In the genomic region with DNA sequence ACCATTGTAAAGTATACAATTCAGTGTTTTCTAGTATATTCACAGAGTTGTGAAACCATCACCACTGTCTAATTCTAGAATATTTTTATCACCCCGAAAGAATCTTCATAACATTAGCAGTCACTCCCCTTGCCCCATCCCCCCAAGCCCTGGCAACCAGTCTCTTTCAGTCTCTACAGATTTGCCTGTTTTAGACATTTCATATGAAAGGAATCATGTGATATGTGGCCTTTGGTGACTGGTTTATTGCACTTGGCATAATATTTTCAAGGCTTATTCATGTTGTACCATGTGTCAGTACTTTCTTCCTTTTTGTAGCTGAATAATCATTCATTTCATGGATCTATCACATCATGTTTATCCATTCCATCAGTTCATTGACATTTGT, we compare ENCODE assay signal across 24 cellular contexts.
DNase-seq lines count a peak whose midpoint lies in the region; ATAC-seq, FAIRE-seq and TF ChIP-seq lines count a peak whose summit lies in the region.
"Had no signal": no experiment of that assay in that cellular context is flagged by ENCODE, and none has a peak within 500 bp of the region (broad histone marks: within the 10 kb centered on the region; RNA-seq: fewer than 3 reads in every experiment).

No MANE protein-coding gene starts in this region.

- CTCF ChIA-PET in A549 (lab: Yijun Ruan, JAX) = no interaction called here
- CTCF ChIA-PET in HepG2 (lab: Yijun Ruan, JAX; ENCODE audit: low intra/inter-chr PET ratio, low total read pairs) = no interaction called here

- DNase-seq in A549 (ENCODE audit: low read depth in 1 of 2, low spot score in 1 of 2) (no peak), amniotic epithelial cell (ENCODE audit: low read depth) (peak; percentile 32), fibroblast of peridontal ligament (ENCODE audit: extremely low read depth) (peak; percentile 21), osteoblast (ENCODE audit: insufficient read length, low spot score, missing footprints) (no peak), GM13976 (ENCODE audit: low spot score) (no peak), HepG2 (ENCODE audit: low spot score) (no peak), NCI-H146 treated with DMSO at 0.1 percent for 48 hours (lab: John Stamatoyannopoulos, UW; ENCODE audit: unreplicated experiment) (no peak)
- DNase-seq: 8988T; CD4-positive, CD25-positive, alpha-beta regulatory T cell; HCEC 1CT; NCI-H1048; NCI-H1417; NCI-H187; NCI-H2081 treated with DMSO at 0.1 percent for 48 hours; NCI-H2171; NCI-H510A; NCI-H69; Right ventricle myocardium superior; RPMI8226 had no signal

- no peak for ATAC-seq in A549
- ATAC-seq in HepG2 = no peak

- BruUV-seq in HepG2 (replicated peaks; lab: Mats Ljungman, UMichigan) = no TSS peak

- TF ChIP-seq POLR2A in A549 (IDR thresholded peaks at IDR 0.05; ENCODE audit: low read length) (no peak), HepG2 (IDR thresholded peaks at IDR 0.05; ENCODE audit: insufficient read depth in 1 of 2, low read depth in 2 of 2, low read length in 2 of 2) (no peak)

- TF ChIP-seq RAD21 in A549 (conservative IDR thresholded peaks at IDR 0.05 in 1 of 2, IDR thresholded peaks at IDR 0.05 in 1 of 2) (no peak), HepG2 (CRISPR knock-in tag; IDR thresholded peaks at IDR 0.05) (no peak)

- no peak overlapping the region for H2AFZ ChIP-seq in osteoblast (ENCODE audit: low read length)
- H2AFZ ChIP-seq in HepG2 (ENCODE audit: low read length) = no peak overlapping the region

- H3K4me2 ChIP-seq in A549 (no peak overlapping the region), osteoblast (ENCODE audit: insufficient read depth, low read length) (peak overlapping the region; percentile 60), HepG2 (ENCODE audit: low read depth, low read length) (no peak overlapping the region)
- H3K4me2 ChIP-seq: BLaER1, KMS-11 had no signal

- TF ChIP-seq EP300 in A549 (IDR thresholded peaks at IDR 0.05) = no peak
- TF ChIP-seq EP300 in HepG2 (IDR thresholded peaks at IDR 0.05; ENCODE audit: low read depth in 2 of 2, low read length in 2 of 2) = no peak
- no peak for TF ChIP-seq EP300 in HepG2 (CRISPR knock-in tag; IDR thresholded peaks at IDR 0.05; ENCODE audit: borderline replicate concordance)

- no peaks in the 10 kb centered on the region for H3K79me2 ChIP-seq in osteoblast (ENCODE audit: insufficient read depth, low read length)
- H3K79me2 ChIP-seq in HepG2 (ENCODE audit: insufficient read depth, low read length) = no peaks in the 10 kb centered on the region

- H3K9ac ChIP-seq in HepG2 (ENCODE audit: insufficient read depth, low read depth, low read length) = no peak overlapping the region
- H3K9ac ChIP-seq: BLaER1, KMS-11 had no signal

- intact Hi-C loops in HepG2 (cut with micrococcal nuclease; ENCODE audit: unreplicated experiment) = no loop called here

- in situ Hi-C loops in GM13976 (cut with MboI; ENCODE audit: low sequenced_read_pairs, unreplicated experiment) = no loop called here
- in situ Hi-C loops in HepG2 (cut with HindIII; ENCODE audit: extremely low pct_ligation_motif_present, low pct_unique_long_range_greater_than_20kb) = no loop called here

- H3K27me3 ChIP-seq in osteoblast (ENCODE audit: insufficient read depth, low read length) (no peaks in the 10 kb centered on the region), HepG2 (ENCODE audit: control insufficient read depth in 1 of 2, insufficient read depth in 2 of 2, low read length in 2 of 2) (no peaks in the 10 kb centered on the region)
- H3K27me3 ChIP-seq: BLaER1, SJSA1 had no signal

- peak; percentile 88 for FAIRE-seq in A549 (lab: Jason Lieb, UNC)
- no peak for FAIRE-seq in HepG2 (lab: Jason Lieb, UNC)
- FAIRE-seq: D721Med, H1 had no signal

- H3K9me3 ChIP-seq in A549 (no peaks in the 10 kb centered on the region), osteoblast (ENCODE audit: low read depth, low read length) (no peaks in the 10 kb centered on the region), HepG2 (ENCODE audit: low read length) (no peaks in the 10 kb centered on the region)
- H3K9me3 ChIP-seq: SJSA1 had no signal

- H3K4me3 ChIP-seq in A549 (no peak overlapping the region), osteoblast (ENCODE audit: insufficient read depth, low read length) (no peak overlapping the region), HepG2 (replicated peaks in 1 of 3; ENCODE audit: insufficient read depth in 1 of 3, low read depth in 2 of 3, low read length in 3 of 3) (no peak overlapping the region)
- H3K4me3 ChIP-seq: BLaER1, SJSA1 had no signal

- POLR2A ChIA-PET in A549 (lab: Yijun Ruan, JAX) (no interaction called here), HepG2 (lab: Yijun Ruan, JAX) (no interaction called here)

- H3K36me3 ChIP-seq in osteoblast (ENCODE audit: insufficient read depth, low read length) = no peaks in the 10 kb centered on the region
- no peaks in the 10 kb centered on the region for H3K36me3 ChIP-seq in HepG2 (replicated peaks in 1 of 2; ENCODE audit: control insufficient read depth in 1 of 2, insufficient read depth in 2 of 2, low read length in 2 of 2)
- H3K36me3 ChIP-seq: SJSA1 had no signal

- TF ChIP-seq CTCF in A549 (IDR thresholded peaks at IDR 0.05) (no peak), osteoblast (IDR thresholded peaks at IDR 0.05; ENCODE audit: extremely low read depth, low read depth, low read length) (no peak), GM13976 (IDR thresholded peaks at IDR 0.05; ENCODE audit: borderline replicate concordance, control extremely low read depth, extremely low read depth, insufficient read depth, missing control alignments) (no peak), HepG2 (CRISPR knock-in tag; IDR thresholded peaks at IDR 0.05) (no peak)

- no peaks in the 10 kb centered on the region for H4K20me1 ChIP-seq in osteoblast (ENCODE audit: insufficient read depth, low read length)
- H4K20me1 ChIP-seq in HepG2 (ENCODE audit: insufficient read depth, low read length) = no peaks in the 10 kb centered on the region

- whole genome bisulfite sequencing in A549 (ENCODE audit: missing lambda C conversion rate) = 7% methylated on average over 1 of the region's 1 CpG
- WGBS in HepG2 (ENCODE audit: low lambda C conversion rate) = 0% methylated on average over 1 of the region's 1 CpG

- H3K27ac ChIP-seq in A549 (no peak overlapping the region), osteoblast (ENCODE audit: low read depth, low read length) (peak overlapping the region; percentile 69), HepG2 (ENCODE audit: extremely low read length, insufficient read depth, low read length) (no peak overlapping the region)
- H3K27ac ChIP-seq: BLaER1, KMS-11, SJSA1 had no signal

- H3K4me1 ChIP-seq in A549 = no peaks in the 10 kb centered on the region
- peaks cover 12% of the 10 kb centered on the region for H3K4me1 ChIP-seq in osteoblast (ENCODE audit: insufficient read depth, low read length)
- H3K4me1 ChIP-seq in HepG2 (ENCODE audit: insufficient read depth, low read length) = no peaks in the 10 kb centered on the region
- H3K4me1 ChIP-seq: BLaER1 had no signal

TF ChIP-seq in A549, 52 proteins besides CTCF, POLR2A, EP300 and RAD21:
- TF ChIP-seq, protein P1, sequence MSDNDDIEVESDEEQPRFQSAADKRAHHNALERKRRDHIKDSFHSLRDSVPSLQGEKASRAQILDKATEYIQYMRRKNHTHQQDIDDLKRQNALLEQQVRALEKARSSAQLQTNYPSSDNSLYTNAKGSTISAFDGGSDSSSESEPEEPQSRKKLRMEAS (IDR thresholded peaks at IDR 0.05) = no peak
- no peak for TF ChIP-seq JUN (IDR thresholded peaks at IDR 0.05)
- TF ChIP-seq HDAC2 (IDR thresholded peaks at IDR 0.05) = no peak
- no peak for TF ChIP-seq POLR2AphosphoS2 (conservative IDR thresholded peaks at IDR 0.05; ENCODE audit: low read length)
- TF ChIP-seq NFE2L2 (conservative IDR thresholded peaks at IDR 0.05; ENCODE audit: low read length) = no peak
- no peak for TF ChIP-seq ZNF302 (CRISPR knock-in tag; IDR thresholded peaks at IDR 0.05)

TF ChIP-seq in HepG2, 621 proteins besides CTCF, POLR2A, EP300 and RAD21:
- TF ChIP-seq SMAD1 (CRISPR knock-in tag; IDR thresholded peaks at IDR 0.05; ENCODE audit: borderline replicate concordance, low read depth) (no peak), SNAPC2 (CRISPR knock-in tag; IDR thresholded peaks at IDR 0.05) (no peak)

Comparison
In these comparisons a context has a peak if more than half of its experiments do, and no peak if none do; other contexts are left out.
1. DNase-seq: peak in amniotic epithelial cell (single experiment) and fibroblast of peridontal ligament (single experiment); none in A549 (0 of 2), osteoblast (single experiment), GM13976 (single experiment), HepG2 (single experiment) and NCI-H146 treated with DMSO at 0.1 percent for 48 hours (single experiment).